Comparison of ENCODE assay signal across 6 cellular contexts in genomic region chr2:131711268-131711667, GRCh38.
DNase-seq lines count a peak whose midpoint lies in the region; ATAC-seq, FAIRE-seq and TF ChIP-seq lines count a peak whose summit lies in the region.
"Not testable (repeated sequence)": the region's sequence is repeated elsewhere in the genome, so short reads cannot be mapped to it uniquely, and the experiment has no call there.

No MANE protein-coding gene starts in this region.

- intact Hi-C loops in kidney (cut with DNase I), result not testable (repeated sequence)

- H3K79me2 ChIP-seq in GM23338 (replicated peaks; ENCODE audit: insufficient read depth), result not testable (repeated sequence)

- not testable (repeated sequence) for H4K20me1 ChIP-seq in GM23338 (replicated peaks; ENCODE audit: insufficient read depth)

- H3K9ac ChIP-seq in kidney (ENCODE audit: low read length in 2 of 2), result not testable (repeated sequence)

- H3K36me3 Mint-ChIP-seq in GM23338 (ENCODE audit: low read depth), result not testable (repeated sequence)

- H3K27me3 Mint-ChIP-seq in GM23338 (ENCODE audit: insufficient read depth, low read depth, poor library complexity), result not testable (repeated sequence)

- not testable (repeated sequence) for ATAC-seq in GM23338

- TF ChIP-seq CTCF in GM23338 (conservative IDR thresholded peaks at IDR 0.05; ENCODE audit: low read depth in 2 of 2); fibroblast of mammary gland (conservative IDR thresholded peaks at IDR 0.05; ENCODE audit: control insufficient read depth, insufficient read depth, low read depth, low read length); kidney (IDR thresholded peaks at IDR 0.05; ENCODE audit: borderline replicate concordance, extremely low read depth, insufficient read depth): not testable (repeated sequence)

- H3K9me3 ChIP-seq in kidney (ENCODE audit: control insufficient read depth in 1 of 2, low read length in 2 of 2), result not testable (repeated sequence)

- H3K9me2 ChIP-seq in GM23338 (ENCODE audit: insufficient read depth), result not testable (repeated sequence)

- DNase-seq in GM23338 (ENCODE audit: low spot score); kidney: not testable (repeated sequence)
- DNase-seq in amniotic epithelial cell (ENCODE audit: low read depth) (peak; percentile 11), fibroblast of mammary gland (ENCODE audit: low read depth) (peak; percentile 6)

- H2AFZ ChIP-seq in GM23338, result not testable (repeated sequence)

- FAIRE-seq in colon (lab: Jason Lieb, UNC) (peak; percentile 90), kidney (lab: Jason Lieb, UNC) (peak; percentile 83)

- H3K9me3 Mint-ChIP-seq in GM23338, result not testable (repeated sequence)

- not testable (repeated sequence) for H3K4me2 ChIP-seq in GM23338

- H3K36me3 ChIP-seq in GM23338 (ENCODE audit: insufficient read depth); kidney (ENCODE audit: control insufficient read depth in 1 of 2, insufficient read depth in 2 of 2, low read length in 2 of 2): not testable (repeated sequence)

- not testable (repeated sequence) for TF ChIP-seq RAD21 in Ishikawa (IDR thresholded peaks at IDR 0.05; ENCODE audit: low read depth)

- not testable (repeated sequence) for H3F3A ChIP-seq in GM23338 (replicated peaks; ENCODE audit: low read depth)

- H3K4me1 ChIP-seq in GM23338 (ENCODE audit: insufficient read depth); kidney (ENCODE audit: control insufficient read depth in 1 of 2, insufficient read depth in 1 of 2, low read depth in 1 of 2, low read length in 2 of 2): not testable (repeated sequence)

- H3K27ac ChIP-seq in GM23338 (ENCODE audit: low read depth); kidney (ENCODE audit: low read depth in 2 of 2, low read length in 2 of 2): not testable (repeated sequence)

- not testable (repeated sequence) for H3K4me3 ChIP-seq in GM23338; fibroblast of mammary gland (ENCODE audit: control insufficient read depth, low read depth, low read length); kidney (ENCODE audit: low read length in 2 of 2)

- not testable (repeated sequence) for H3K27me3 ChIP-seq in GM23338 (ENCODE audit: insufficient read depth)

- not testable (repeated sequence) for H3K27ac Mint-ChIP-seq in GM23338

- not testable (repeated sequence) for H3K4me3 Mint-ChIP-seq in GM23338

- not testable (repeated sequence) for TF ChIP-seq EP300 in Ishikawa (IDR thresholded peaks at IDR 0.05; ENCODE audit: borderline replicate concordance)

- not testable (repeated sequence) for H3K4me1 Mint-ChIP-seq in GM23338

TF ChIP-seq in GM23338, 12 proteins besides CTCF, POLR2A, EP300 and RAD21:
- peak; percentile 18 for TF ChIP-seq REST (IDR thresholded peaks at IDR 0.05; ENCODE audit: unreplicated experiment)

TF ChIP-seq in Ishikawa, 13 proteins besides CTCF, POLR2A, EP300 and RAD21:
- peak; percentile 62 for TF ChIP-seq REST (IDR thresholded peaks at IDR 0.05; ENCODE audit: low read depth)
TF ChIP-seq in Ishikawa: peak in this region for 1; not testable (repeated sequence) for 12.
